ENCODE assay signal across 10 cellular contexts in the genomic region with DNA sequence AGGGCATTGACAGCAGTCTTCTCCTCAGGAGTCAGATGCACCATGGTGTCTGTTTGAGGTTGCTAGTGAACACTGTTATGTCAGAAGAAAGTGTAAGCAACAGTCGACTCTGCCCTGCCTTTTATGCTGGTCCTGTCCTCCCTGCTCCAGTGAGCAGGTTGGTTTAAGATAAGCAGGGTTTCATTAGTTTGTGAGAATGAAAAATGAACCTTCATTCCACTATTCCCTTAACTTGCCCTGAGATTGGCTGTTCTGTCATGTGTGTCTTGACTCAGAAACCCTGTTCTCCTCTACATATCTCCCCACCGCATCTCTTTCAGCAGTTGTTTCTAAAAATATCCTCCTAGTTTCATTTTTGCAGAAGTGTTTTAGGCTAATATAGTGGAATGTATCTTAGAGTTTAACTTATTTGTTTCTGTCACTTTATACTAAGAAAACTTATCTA. TPM values are rescaled to one million over a fixed set of nuclear protein-coding genes. Genes with fewer than 3 reads are reported as not detected.
DNase-seq lines count a peak whose midpoint lies in the region; ATAC-seq, FAIRE-seq and TF ChIP-seq lines count a peak whose summit lies in the region.
"Had no signal": no experiment of that assay in that cellular context is flagged by ENCODE, and none has a peak within 500 bp of the region (broad histone marks: within the 10 kb centered on the region; RNA-seq: fewer than 3 reads in every experiment).

A gene (minus strand): TSS at position 94 of the 445 bp plus-strand sequence. CDS start 50 bp downstream, at position 44.

- no peaks in the 10 kb centered on the region for H4K20me1 ChIP-seq in IMR-90 (ENCODE audit: insufficient read depth, low read length)

- peak within 1 kb of the TSS; percentile 7 for H3K14ac ChIP-seq in IMR-90 (replicated peaks; ENCODE audit: low read depth, low read length)

- TF ChIP-seq POLR2A in H54 (IDR thresholded peaks at IDR 0.05; ENCODE audit: low read depth, low read length) (no peak), IMR-90 (IDR thresholded peaks at IDR 0.05; ENCODE audit: low read depth, low read length) (no peak)

- TF ChIP-seq CTCF in IMR-90 (conservative IDR thresholded peaks at IDR 0.05; ENCODE audit: low read depth, low read length) (no peak), fibroblast of pulmonary artery (IDR thresholded peaks at IDR 0.05; ENCODE audit: low read length, missing control alignments) (no peak), A673 (conservative IDR thresholded peaks at IDR 0.05; ENCODE audit: low read depth, low read length) (no peak)

- H2AK9ac ChIP-seq in IMR-90 (replicated peaks; ENCODE audit: low read depth, low read length, poor library complexity), result no peak within 1 kb of the TSS

- BruUV-seq in IMR-90 (replicated peaks; lab: Mats Ljungman, UMichigan) (no TSS peak), A673 (replicated peaks; lab: Mats Ljungman, UMichigan) (no TSS peak)

- H2BK20ac ChIP-seq in IMR-90 (ENCODE audit: low read depth, low read length), result peak within 1 kb of the TSS; percentile 75

- intact Hi-C loops in IMR-90 (cut with micrococcal nuclease) (no loop called here), A673 (cut with micrococcal nuclease; ENCODE audit: unreplicated experiment) (no loop called here)

- H3K79me1 ChIP-seq in IMR-90 (ENCODE audit: low read depth in 1 of 2, low read length in 2 of 2), result no peaks in the 10 kb centered on the region

- peak within 1 kb of the TSS; percentile 70 for H2BK120ac ChIP-seq in IMR-90 (ENCODE audit: low read depth, low read length)

- H3K4me3 ChIP-seq in IMR-90 (ENCODE audit: insufficient read depth, low read depth, low read length) (peak within 1 kb of the TSS; percentile 2; the same call in 1 of the 2 replicates), fibroblast of pulmonary artery (replicated peaks; ENCODE audit: low read depth, low read length) (no peak within 1 kb of the TSS), A673 (ENCODE audit: low read depth, low read length, poor library complexity, severe bottlenecking) (no peak within 1 kb of the TSS), MG63 (no peak within 1 kb of the TSS)

- peaks cover 6% of the 10 kb centered on the region; the same call in 1 of the 2 replicates for H3K9me1 ChIP-seq in IMR-90 (ENCODE audit: insufficient read depth, low read length)

- H3K4me1 ChIP-seq in IMR-90 (ENCODE audit: control insufficient read depth, insufficient read depth, low read length) (peaks cover 3% of the 10 kb centered on the region), A673 (ENCODE audit: insufficient read depth, low read length, poor library complexity, severe bottlenecking) (no peaks in the 10 kb centered on the region)

- H3K23ac ChIP-seq in IMR-90 (ENCODE audit: low read depth, low read length), result peak within 1 kb of the TSS; percentile 1; the same call in 1 of the 2 replicates

- H3K9ac ChIP-seq in IMR-90 (ENCODE audit: low read depth, low read length), result no peak within 1 kb of the TSS

- H3K56ac ChIP-seq in IMR-90 (ENCODE audit: extremely low read depth, insufficient read depth, low read length), result peak within 1 kb of the TSS; percentile 29; the same call in 1 of the 2 replicates

- H3K36me3 ChIP-seq in IMR-90 (ENCODE audit: control insufficient read depth, insufficient read depth, low read length) (no peaks in the 10 kb centered on the region), A673 (ENCODE audit: insufficient read depth, low read length, poor library complexity, severe bottlenecking) (no peaks in the 10 kb centered on the region), MG63 (no peaks in the 10 kb centered on the region)

- dilution Hi-C loops in IMR-90 (cut with HindIII; ENCODE audit: low sequenced_read_pairs, unreplicated experiment), result no loop called here

- ATAC-seq in GM18508 (IDR thresholded peaks at IDR 0.05; ENCODE audit: insufficient read depth, unreplicated experiment) (peak; percentile 67), IMR-90 (ENCODE audit: low read depth) (peak; percentile 79)
- ATAC-seq: stimulated activated naive CD8-positive, alpha-beta T cell treated with anti-CD3 and anti-CD28 coated beads, Interleukin-15, Interleukin-2, amounts not matched to agents 100 U/mL and 50 U/mL, for 24 hours had no signal

- FAIRE-seq in H54 (lab: Jason Lieb, UNC), result peak; percentile 75

- in situ Hi-C loops in IMR-90 (cut with MboI; ENCODE audit: low sequenced_read_pairs), result no loop called here

- DNase-seq in H54 (ENCODE audit: insufficient read length, low spot score), result no peak
- DNase-seq in IMR-90, result peak; percentile 61
- peak; percentile 26 for DNase-seq in fibroblast of pulmonary artery (ENCODE audit: low read depth)
- no peak for DNase-seq in activated CD4-positive, CD25-positive, alpha-beta regulatory T cell (lab: John Stamatoyannopoulos, UW)
- no peak for DNase-seq in A673 (ENCODE audit: low spot score)
- no peak for DNase-seq in COLO829 (ENCODE audit: low spot score)
- no peak for DNase-seq in MG63
- DNase-seq: stimulated activated naive CD8-positive, alpha-beta T cell treated with anti-CD3 and anti-CD28 coated beads, Interleukin-15, Interleukin-2, amounts not matched to agents 100 U/mL and 50 U/mL, for 24 hours had no signal

- H3K18ac ChIP-seq in IMR-90 (ENCODE audit: low read depth, low read length), result peak within 1 kb of the TSS; percentile 48; the same call in 1 of the 2 replicates

- POLR2A ChIA-PET in IMR-90 (lab: Charles Lee; ENCODE audit: unreplicated experiment) (no interaction called here), A673 (lab: Charles Lee; ENCODE audit: low non-redundant PET) (no interaction called here)

- H3K27ac ChIP-seq in IMR-90 (ENCODE audit: insufficient read depth, low read length) (peak within 1 kb of the TSS; percentile 12; the same call in 1 of the 2 replicates), A673 (ENCODE audit: low read depth, low read length, poor library complexity, severe bottlenecking) (no peak within 1 kb of the TSS)

- peak within 1 kb of the TSS; percentile 42; the same call in 1 of the 2 replicates for H4K5ac ChIP-seq in IMR-90 (ENCODE audit: low read depth, low read length)

- H3K27me3 ChIP-seq in IMR-90 (ENCODE audit: control insufficient read depth, insufficient read depth, low read length), result no peaks in the 10 kb centered on the region
- no peaks in the 10 kb centered on the region for H3K27me3 ChIP-seq in A673 (replicated peaks; ENCODE audit: insufficient read depth, low read depth, low read length, poor library complexity)
- no peaks in the 10 kb centered on the region for H3K27me3 ChIP-seq in MG63

- H4K91ac ChIP-seq in IMR-90 (ENCODE audit: insufficient read depth, low read depth, low read length), result peak within 1 kb of the TSS; percentile 59

- peak within 1 kb of the TSS; percentile 18; the same call in 1 of the 3 replicates for H2BK15ac ChIP-seq in IMR-90 (ENCODE audit: low read depth, low read length)

- peak within 1 kb of the TSS; percentile 7 to 69; a peak in 3 of 4 replicates for H4K8ac ChIP-seq in IMR-90 (ENCODE audit: low read depth in 2 of 2, low read length in 2 of 2)

- WGBS in IMR-90 (ENCODE audit: extremely low coverage in 2 of 2, insufficient read length in 1 of 2), 2 experiments, result 60% methylated on average over 1 of the region's 2 CpGs; no CpG with 5 or more reads in 1 of the 2 experiments

- CTCF ChIA-PET in IMR-90 (lab: Yijun Ruan, JAX), result no interaction called here
- CTCF ChIA-PET in A673 (lab: Charles Lee), result no interaction called here

- peak within 1 kb of the TSS; percentile 74 for H3K4me2 ChIP-seq in IMR-90 (ENCODE audit: low read depth, low read length)

- TF ChIP-seq RAD21 in IMR-90 (IDR thresholded peaks at IDR 0.05; ENCODE audit: low read length), result no peak

- H2AK5ac ChIP-seq in IMR-90 (ENCODE audit: low read depth, low read length), result peak within 1 kb of the TSS; percentile 20; the same call in 1 of the 2 replicates

- H3K4ac ChIP-seq in IMR-90 (ENCODE audit: low read depth, low read length), result peak within 1 kb of the TSS; percentile 74

- H2AFZ ChIP-seq in IMR-90 (replicated peaks; ENCODE audit: low read length, poor library complexity), result peak within 1 kb of the TSS; percentile 60

- H2BK5ac ChIP-seq in IMR-90 (ENCODE audit: low read depth, low read length, poor library complexity, severe bottlenecking), result peak within 1 kb of the TSS; percentile 36

- no peaks in the 10 kb centered on the region for H3K9me3 ChIP-seq in IMR-90 (ENCODE audit: control insufficient read depth, insufficient read depth, low read length)
- no peaks in the 10 kb centered on the region for H3K9me3 ChIP-seq in A673 (ENCODE audit: low read depth, low read length, poor library complexity, severe bottlenecking)
- H3K9me3 ChIP-seq in MG63, result no peaks in the 10 kb centered on the region

TF ChIP-seq in IMR-90, 13 proteins besides CTCF, POLR2A, EP300 and RAD21:
- no peak for TF ChIP-seq MAZ (IDR thresholded peaks at IDR 0.05; ENCODE audit: borderline replicate concordance, low read depth, low read length)
- TF ChIP-seq RFX5 (IDR thresholded peaks at IDR 0.05; ENCODE audit: low read depth, low read length), result no peak
- TF ChIP-seq MAFK (IDR thresholded peaks at IDR 0.05; ENCODE audit: low read depth, low read length), result no peak
TF ChIP-seq in IMR-90: peak in this region for 0.

RNA-seq across cellular contexts. Expression of the gene that starts here (rescaled TPM):
- total RNA-seq in IMR-90 (2012; rRNA removed) (3.1 and 6.3 TPM in 2 replicates), A673 (2021) (not detected in 2 replicates)
- 10.7 and 12.0 TPM in 2 replicates for polyA plus RNA-seq in IMR-90 (2012; rRNA removed)
- polyA plus RNA-seq in IMR-90 (2012; cell fraction: cytosol; rRNA removed), result 15.1 and 17.7 TPM in 2 replicates
- 4.3 and 10.5 TPM in 2 replicates for polyA plus RNA-seq in IMR-90 (2012; cell fraction: nucleus; rRNA removed; ENCODE audit: low replicate concordance)
- not detected in 2 replicates for total RNA-seq in MG63 (2014; rRNA removed; shearing (Covaris generic); ENCODE audit: low replicate concordance)
- total RNA-seq: glomerular endothelial cell had no signal

Comparison
In these comparisons a context has a peak if more than half of its experiments do, and no peak if none do; other contexts are left out.
1. DNase-seq: peak in IMR-90 (single experiment) and fibroblast of pulmonary artery (single experiment); none in H54 (single experiment), activated CD4-positive, CD25-positive, alpha-beta regulatory T cell (0 of 4), A673 (single experiment), COLO829 (single experiment) and MG63 (single experiment).